ENCODE assay signal across 10 cellular contexts in genomic region chr2:216535454-216535995, GRCh38. TPM values are rescaled to one million over a fixed set of nuclear protein-coding genes. Genes with fewer than 3 reads are reported as not detected.
DNase-seq lines count a peak whose midpoint lies in the region; ATAC-seq, FAIRE-seq and TF ChIP-seq lines count a peak whose summit lies in the region.
"Had no signal": no experiment of that assay in that cellular context is flagged by ENCODE, and none has a peak within 500 bp of the region (broad histone marks: within the 10 kb centered on the region; RNA-seq: fewer than 3 reads in every experiment).

No MANE protein-coding gene starts in this region.

- CTCF ChIA-PET in HepG2 (lab: Yijun Ruan, JAX; ENCODE audit: low intra/inter-chr PET ratio, low total read pairs) = no interaction called here
- CTCF ChIA-PET in CD8-positive, alpha-beta T cell (lab: Charles Lee) = no interaction called here

- peak overlapping the region; percentile 15; the same call in 1 of the 2 replicates for H3K9ac ChIP-seq in HepG2 (ENCODE audit: insufficient read depth, low read depth, low read length)

- no peak for TF ChIP-seq POLR2A in NB4 (IDR thresholded peaks at IDR 0.05; ENCODE audit: extremely low read depth, insufficient read length)
- TF ChIP-seq POLR2A in HepG2 (IDR thresholded peaks at IDR 0.05; ENCODE audit: insufficient read depth in 1 of 2, low read depth in 2 of 2, low read length in 2 of 2) = no peak

- no peaks in the 10 kb centered on the region for H3K27me3 Mint-ChIP-seq in type B pancreatic cell
- no peaks in the 10 kb centered on the region for H3K27me3 Mint-ChIP-seq in CD8-positive, alpha-beta T cell (ENCODE audit: low read depth)

- H3K4me3 ChIP-seq in NB4 (ENCODE audit: low read depth, low read length) (peak overlapping the region; percentile 8), choroid plexus epithelial cell (ENCODE audit: low read depth, low read length) (no peak overlapping the region), HepG2 (replicated peaks in 1 of 3; ENCODE audit: insufficient read depth in 1 of 3, low read depth in 2 of 3, low read length in 3 of 3) (peak overlapping the region in 1 of 3 experiments; percentile 38; a peak in 1 of 6 replicates)
- no peak overlapping the region for H3K4me3 ChIP-seq in CD8-positive, alpha-beta T cell (ENCODE audit: low read depth, low read length)

- peak; percentile 82 for DNase-seq in NB4 (ENCODE audit: low read depth)
- peak; percentile 96 for DNase-seq in choroid plexus epithelial cell (ENCODE audit: low read depth)
- peak; percentile 52 for DNase-seq in HepG2 (ENCODE audit: low spot score)
- DNase-seq in type B pancreatic cell (ENCODE audit: extremely low spot score, unreplicated experiment) = no peak
- DNase-seq in CD8-positive, alpha-beta T cell = no peak
- DNase-seq: GOT3, T-helper 2 cell had no signal

- 0 out of 5 replicates have a peak, but pooled peaks cover 0 to 8% of the 10 kb centered on the region in 2 experiments for H3K27me3 ChIP-seq in HepG2 (ENCODE audit: control insufficient read depth in 1 of 2, insufficient read depth in 2 of 2, low read length in 2 of 2)
- H3K27me3 ChIP-seq in CD8-positive, alpha-beta T cell (ENCODE audit: insufficient read depth, low read length) = no peaks in the 10 kb centered on the region

- H3K27ac Mint-ChIP-seq in type B pancreatic cell = peak overlapping the region; percentile 62
- no peak overlapping the region for H3K27ac Mint-ChIP-seq in CD8-positive, alpha-beta T cell

- H3K36me3 ChIP-seq in HepG2 (replicated peaks in 1 of 2; ENCODE audit: control insufficient read depth in 1 of 2, insufficient read depth in 2 of 2, low read length in 2 of 2) = no peaks in the 10 kb centered on the region
- no peaks in the 10 kb centered on the region for H3K36me3 ChIP-seq in CD8-positive, alpha-beta T cell (ENCODE audit: insufficient read depth, low read length)

- peak; percentile 61 for ATAC-seq in HepG2
- ATAC-seq in HG02885 (IDR thresholded peaks at IDR 0.05; ENCODE audit: poor library complexity, unreplicated experiment) = no peak
- no peak for ATAC-seq in HG02973 (IDR thresholded peaks at IDR 0.05; ENCODE audit: unreplicated experiment)
- ATAC-seq in CD8-positive, alpha-beta T cell = no peak
- no peak for ATAC-seq in GM21529 (IDR thresholded peaks at IDR 0.05; ENCODE audit: unreplicated experiment)

- in situ Hi-C loops in HepG2 (cut with HindIII; ENCODE audit: extremely low pct_ligation_motif_present, low pct_unique_long_range_greater_than_20kb) = no loop called here

- POLR2A ChIA-PET in HepG2 (lab: Yijun Ruan, JAX) = no interaction called here
- POLR2A ChIA-PET in CD8-positive, alpha-beta T cell (lab: Charles Lee) = no interaction called here

- peak overlapping the region; percentile 61 for H3K4me2 ChIP-seq in HepG2 (ENCODE audit: low read depth, low read length)

- no peak for TF ChIP-seq RAD21 in HepG2 (CRISPR knock-in tag; IDR thresholded peaks at IDR 0.05)

- H4K20me1 ChIP-seq in HepG2 (ENCODE audit: insufficient read depth, low read length) = no peaks in the 10 kb centered on the region

- TF ChIP-seq EP300 in HepG2 (IDR thresholded peaks at IDR 0.05; ENCODE audit: low read depth in 2 of 2, low read length in 2 of 2) (peak in 1 of 2 experiments; percentile 54; a peak in 2 of 4 replicates), HepG2 (CRISPR knock-in tag; IDR thresholded peaks at IDR 0.05; ENCODE audit: borderline replicate concordance) (peak; percentile 51; the same call in 1 of the 2 replicates)

- FAIRE-seq in HepG2 (lab: Jason Lieb, UNC) = no peak

- BruUV-seq in HepG2 (replicated peaks; lab: Mats Ljungman, UMichigan) = no TSS peak

- intact Hi-C loops in HepG2 (cut with micrococcal nuclease; ENCODE audit: unreplicated experiment) = no loop called here
- intact Hi-C loops in CD8-positive, alpha-beta T cell (cut with DNase I, micrococcal nuclease) = no loop called here

- H3K9me3 ChIP-seq in HepG2 (ENCODE audit: low read length) = no peaks in the 10 kb centered on the region
- H3K9me3 ChIP-seq in CD8-positive, alpha-beta T cell (ENCODE audit: low read length) = no peaks in the 10 kb centered on the region

- H2AFZ ChIP-seq in HepG2 (ENCODE audit: low read length) = no peak overlapping the region

- no peak overlapping the region for H3K27ac ChIP-seq in HepG2 (ENCODE audit: extremely low read length, insufficient read depth, low read length)
- no peak overlapping the region for H3K27ac ChIP-seq in CD8-positive, alpha-beta T cell (ENCODE audit: low read depth, low read length)

- H3K4me1 Mint-ChIP-seq in type B pancreatic cell (ENCODE audit: unreplicated experiment) = peaks cover 66% of the 10 kb centered on the region
- peaks cover 4% of the 10 kb centered on the region for H3K4me1 Mint-ChIP-seq in CD8-positive, alpha-beta T cell (ENCODE audit: low read depth)

- H3K4me1 ChIP-seq in HepG2 (ENCODE audit: insufficient read depth, low read length) = peaks cover 82% of the 10 kb centered on the region
- no peaks in the 10 kb centered on the region for H3K4me1 ChIP-seq in CD8-positive, alpha-beta T cell (ENCODE audit: insufficient read depth, low read length)

- TF ChIP-seq CTCF in NB4 (IDR thresholded peaks at IDR 0.05; ENCODE audit: low read depth, low read length) (no peak), choroid plexus epithelial cell (conservative IDR thresholded peaks at IDR 0.05; ENCODE audit: low read depth, low read length) (no peak), HepG2 (CRISPR knock-in tag; IDR thresholded peaks at IDR 0.05) (no peak), type B pancreatic cell (conservative IDR thresholded peaks at IDR 0.05) (no peak)
- no peak for TF ChIP-seq CTCF in CD8-positive, alpha-beta T cell (IDR thresholded peaks at IDR 0.05)

- 8% methylated on average over 9 of the region's 10 CpGs for WGBS in HepG2 (ENCODE audit: low lambda C conversion rate)

- H3K79me2 ChIP-seq in HepG2 (ENCODE audit: insufficient read depth, low read length) = no peaks in the 10 kb centered on the region

- no peaks in the 10 kb centered on the region for H3K36me3 Mint-ChIP-seq in type B pancreatic cell
- no peaks in the 10 kb centered on the region for H3K36me3 Mint-ChIP-seq in CD8-positive, alpha-beta T cell

- no peak overlapping the region for H3K4me3 Mint-ChIP-seq in type B pancreatic cell
- H3K4me3 Mint-ChIP-seq in CD8-positive, alpha-beta T cell = no peak overlapping the region

- no peaks in the 10 kb centered on the region for H3K9me3 Mint-ChIP-seq in type B pancreatic cell
- peaks cover 2% of the 10 kb centered on the region for H3K9me3 Mint-ChIP-seq in CD8-positive, alpha-beta T cell

TF ChIP-seq in HepG2, 621 proteins besides CTCF, POLR2A, EP300 and RAD21 (continues in another document):
- peak; percentile 85 for TF ChIP-seq ZNF18 (CRISPR knock-in tag; IDR thresholded peaks at IDR 0.05; ENCODE audit: insufficient replicate concordance)
- peak; percentile 21; the same call in 1 of the 2 replicates for TF ChIP-seq RCOR2 (CRISPR knock-in tag; IDR thresholded peaks at IDR 0.05)
- TF ChIP-seq, protein P1, sequence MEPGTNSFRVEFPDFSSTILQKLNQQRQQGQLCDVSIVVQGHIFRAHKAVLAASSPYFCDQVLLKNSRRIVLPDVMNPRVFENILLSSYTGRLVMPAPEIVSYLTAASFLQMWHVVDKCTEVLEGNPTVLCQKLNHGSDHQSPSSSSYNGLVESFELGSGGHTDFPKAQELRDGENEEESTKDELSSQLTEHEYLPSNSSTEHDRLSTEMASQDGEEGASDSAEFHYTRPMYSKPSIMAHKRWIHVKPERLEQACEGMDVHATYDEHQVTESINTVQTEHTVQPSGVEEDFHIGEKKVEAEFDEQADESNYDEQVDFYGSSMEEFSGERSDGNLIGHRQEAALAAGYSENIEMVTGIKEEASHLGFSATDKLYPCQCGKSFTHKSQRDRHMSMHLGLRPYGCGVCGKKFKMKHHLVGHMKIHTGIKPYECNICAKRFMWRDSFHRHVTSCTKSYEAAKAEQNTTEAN (CRISPR knock-in tag; conservative IDR thresholded peaks at IDR 0.05) = 0 out of 2 replicates have a peak, but pooled peaks have one; percentile 39
- TF ChIP-seq PHF21A (CRISPR knock-in tag; IDR thresholded peaks at IDR 0.05) = 0 out of 2 replicates have a peak, but pooled peaks have one; percentile 36

RNA-seq across cellular contexts. Expression of gene RPL37A, which starts 36.9 kb away (rescaled TPM):
- total RNA-seq in HepG2 (2016; rRNA removed; fragmentation: Illumina TruSeq; extraction: Trizol) (6,902 and 7,071 TPM in 2 replicates), type B pancreatic cell (ENCODE audit: low replicate concordance) (3,063 and 3,098 TPM in 2 replicates)
- 11,484 and 12,287 TPM in 2 replicates for total RNA-seq in HepG2 (2016; cell fraction: cytosol; rRNA removed; fragmentation: Illumina TruSeq; extraction: Trizol; ENCODE audit: low read depth)
- 6,918 and 7,424 TPM in 2 replicates for total RNA-seq in HepG2 (2016; cell fraction: insoluble cytoplasmic fraction; rRNA removed; fragmentation: Illumina TruSeq; extraction: Trizol)
- 16,795 and 17,457 TPM in 2 replicates for total RNA-seq in HepG2 (2016; cell fraction: membrane; rRNA removed; fragmentation: Illumina TruSeq; extraction: Trizol)
- total RNA-seq in HepG2 (2016; cell fraction: nucleus; rRNA removed; fragmentation: Illumina TruSeq; extraction: Trizol) = 2,427 and 2,707 TPM in 2 replicates
- polyA plus RNA-seq in HepG2 (2011; rRNA removed) = 7,317 and 7,910 TPM in 2 replicates
- polyA plus RNA-seq in HepG2 (2011; cell fraction: cytosol; rRNA removed) = 3,435 and 3,576 TPM in 2 replicates
- 934 and 1,174 TPM in 2 replicates for polyA plus RNA-seq in HepG2 (2011; cell fraction: nucleus; rRNA removed)
- polyA plus RNA-seq in HepG2 (2012) = 7,692 and 8,090 TPM in 2 replicates
- polyA plus RNA-seq in HepG2 (2016; cell fraction: cytosol; fragmentation: Illumina TruSeq; extraction: Trizol; ENCODE audit: low read depth) = 11,969 and 13,234 TPM in 2 replicates
- polyA plus RNA-seq in HepG2 (2016; cell fraction: insoluble cytoplasmic fraction; fragmentation: Illumina TruSeq; extraction: Trizol; ENCODE audit: low read depth) = 6,005 and 6,067 TPM in 2 replicates
- polyA plus RNA-seq in HepG2 (2016; cell fraction: membrane; fragmentation: Illumina TruSeq; extraction: Trizol; ENCODE audit: low read depth) = 14,650 and 14,956 TPM in 2 replicates
- 4,147 and 4,271 TPM in 2 replicates for polyA plus RNA-seq in HepG2 (2016; cell fraction: nucleus; fragmentation: Illumina TruSeq; extraction: Trizol; ENCODE audit: insufficient read depth, low read depth)
- 537 and 682 TPM in 2 replicates for polyA minus RNA-seq in HepG2 (2011; rRNA and poly(A)+ RNA removed; ENCODE audit: low replicate concordance)
- 1,971 TPM in 2 replicates for polyA minus RNA-seq in HepG2 (2011; cell fraction: cytosol; rRNA and poly(A)+ RNA removed)
- 601 and 721 TPM in 2 replicates for polyA minus RNA-seq in HepG2 (2011; cell fraction: nucleus; rRNA and poly(A)+ RNA removed)
- total RNA-seq in CD8-positive, alpha-beta T cell = 1,000 to 10,000 TPM; 4,048 to 4,064 TPM

Comparison
In these comparisons a context has a peak if more than half of its experiments do, and no peak if none do; other contexts are left out.
1. DNase-seq: peak in NB4 (single experiment), choroid plexus epithelial cell (single experiment) and HepG2 (single experiment); none in type B pancreatic cell (single experiment) and CD8-positive, alpha-beta T cell (0 of 7).